Comparison of ENCODE assay signal across 8 cellular contexts in genomic region chr19:48249502-48250014, GRCh38. TPM values are rescaled to one million over a fixed set of nuclear protein-coding genes. Genes with fewer than 3 reads are reported as not detected.
DNase-seq lines count a peak whose midpoint lies in the region; ATAC-seq and TF ChIP-seq lines count a peak whose summit lies in the region.

No MANE protein-coding gene starts in this region.

- TF ChIP-seq CTCF in Loucy (conservative IDR thresholded peaks at IDR 0.05; ENCODE audit: low read length) (no peak), heart right ventricle (IDR thresholded peaks at IDR 0.05) (no peak), mammary epithelial cell (conservative IDR thresholded peaks at IDR 0.05 in 1 of 2, IDR thresholded peaks at IDR 0.05 in 1 of 2; ENCODE audit: extremely low read depth in 1 of 2, insufficient read depth in 1 of 2, low read depth in 1 of 2, low read length in 2 of 2) (no peak)

- in situ Hi-C loops in mammary epithelial cell (cut with MboI; ENCODE audit: low sequenced_read_pairs in 2 of 2), result loop anchor here in 1 of 2 donors (25.0 kb wide), 1 partner anchor 287 kb away; no protein-coding TSS in a partner anchor

- H3K9ac ChIP-seq in Loucy (ENCODE audit: low read depth, low read length, poor library complexity, severe bottlenecking), result peak overlapping the region; percentile 78
- H3K9ac ChIP-seq in mammary epithelial cell (ENCODE audit: insufficient read depth, low read length), result no peak overlapping the region

- WGBS in heart right ventricle, 2 donors, result 56 to 66% methylated on average over 13 of the region's 13 CpGs
- 84% methylated on average over 13 of the region's 13 CpGs for WGBS in mammary epithelial cell (ENCODE audit: low coverage, missing lambda C conversion rate)

- H2AFZ ChIP-seq in Loucy (ENCODE audit: low read length) (peak overlapping the region; percentile 81), mammary epithelial cell (ENCODE audit: low read depth, low read length) (no peak overlapping the region)

- no peaks in the 10 kb centered on the region for H3K9me2 ChIP-seq in Loucy (replicated peaks; ENCODE audit: low read depth, low read length)

- peak overlapping the region; percentile 71 for H3K4me2 ChIP-seq in Loucy (ENCODE audit: low read depth, low read length, poor library complexity, severe bottlenecking)
- no peak overlapping the region for H3K4me2 ChIP-seq in mammary epithelial cell (ENCODE audit: insufficient read depth, low read depth, low read length)

- H3K9me3 ChIP-seq in Loucy (ENCODE audit: insufficient read depth, low read depth, low read length), result no peaks in the 10 kb centered on the region
- H3K9me3 ChIP-seq in heart right ventricle, result no peaks in the 10 kb centered on the region
- H3K9me3 ChIP-seq in mammary epithelial cell (replicated peaks; ENCODE audit: insufficient read depth, low read length), result no peaks in the 10 kb centered on the region

- peaks cover 10% of the 10 kb centered on the region; the same call in 1 of the 2 replicates for H3K36me3 ChIP-seq in Loucy (ENCODE audit: insufficient read depth, low read length)
- H3K36me3 ChIP-seq in heart right ventricle, result peaks cover 0 to 46% (median 5%) of the 10 kb centered on the region in 9 donors
- H3K36me3 ChIP-seq in mammary epithelial cell (ENCODE audit: insufficient read depth, low read length), result no peaks in the 10 kb centered on the region

- peak; percentile 47 for DNase-seq in activated CD8-positive, alpha-beta memory T cell treated with anti-CD3 and anti-CD28 coated beads, Interleukin-2, amount 50 U/mL, for 24 hours (ENCODE audit: extremely low read depth)
- DNase-seq in heart right ventricle, result peak; percentile 42 to 77
- DNase-seq in stimulated activated CD4-positive, alpha-beta T cell treated with anti-CD3 and anti-CD28 coated beads, TNF-alpha, amount 100 ng/mL, for 24 hours (ENCODE audit: low read depth in 3 of 3), result peak; percentile 57 to 80 (median 64)
- DNase-seq in NCI-H2171 (lab: John Stamatoyannopoulos, UW), result no peak
- DNase-seq in mammary epithelial cell, result no peak

- CTCF ChIA-PET in mammary epithelial cell (lab: Charles Lee; ENCODE audit: low non-redundant PET), result no interaction called here

- H3K79me2 ChIP-seq in Loucy (ENCODE audit: insufficient read depth, low read length) (peaks cover 84% of the 10 kb centered on the region), mammary epithelial cell (ENCODE audit: insufficient read depth, low read length) (peaks cover 14% of the 10 kb centered on the region)

- no TSS peak for BruUV-seq in mammary epithelial cell (replicated peaks; lab: Mats Ljungman, UMichigan)

- H3K27me3 ChIP-seq in Loucy (ENCODE audit: insufficient read depth, low read length, poor library complexity, severe bottlenecking) (no peaks in the 10 kb centered on the region), heart right ventricle (no peaks in the 10 kb centered on the region), mammary epithelial cell (ENCODE audit: insufficient read depth, low read length) (no peaks in the 10 kb centered on the region)

- H3K27ac ChIP-seq in heart right ventricle, result peak overlapping the region; percentile 64 to 94 (median 80)
- no peak overlapping the region for H3K27ac ChIP-seq in mammary epithelial cell (ENCODE audit: insufficient read depth, low read depth, low read length)

- H4K20me1 ChIP-seq in Loucy (ENCODE audit: insufficient read depth, low read length, poor library complexity, severe bottlenecking), result peaks cover 17% of the 10 kb centered on the region
- no peaks in the 10 kb centered on the region for H4K20me1 ChIP-seq in mammary epithelial cell (ENCODE audit: insufficient read depth, low read length)

- peaks cover 20% of the 10 kb centered on the region; the same call in 1 of the 2 replicates for H3F3A ChIP-seq in Loucy (ENCODE audit: low read depth)

- peak; percentile 73 for TF ChIP-seq POLR2A in GM19193 (IDR thresholded peaks at IDR 0.05; ENCODE audit: extremely low read depth, insufficient read depth, insufficient read length)

- H3K4me1 ChIP-seq in Loucy (ENCODE audit: insufficient read depth, low read length, poor library complexity, severe bottlenecking), result peaks cover 68% of the 10 kb centered on the region
- peaks cover 4 to 84% (median 56%) of the 10 kb centered on the region in 9 donors for H3K4me1 ChIP-seq in heart right ventricle
- no peaks in the 10 kb centered on the region for H3K4me1 ChIP-seq in mammary epithelial cell (ENCODE audit: insufficient read depth, low read length)

- H3K4me3 ChIP-seq in Loucy (ENCODE audit: low read length, poor library complexity, severe bottlenecking), result peak overlapping the region; percentile 78
- peak overlapping the region; percentile 18 to 56 (median 44) for H3K4me3 ChIP-seq in heart right ventricle
- no peak overlapping the region for H3K4me3 ChIP-seq in mammary epithelial cell (replicated peaks in 1 of 3; ENCODE audit: insufficient read depth in 1 of 3, low read depth in 2 of 3, low read length in 3 of 3)

- ATAC-seq in heart right ventricle, result peak; percentile 81 to 97 (median 94)
- no peak for ATAC-seq in GM18519 (IDR thresholded peaks at IDR 0.05; ENCODE audit: low FRiP score, unreplicated experiment)

- intact Hi-C loops in heart right ventricle (cut with DNase I), result loop anchor here in 4 of 10 donors (5.0 to 10.0 kb wide), 4 partner anchors 37 to 145 kb away; no protein-coding TSS in a partner anchor
- intact Hi-C loops in mammary epithelial cell (cut with micrococcal nuclease), result no loop called here

- dilution Hi-C loops in mammary epithelial cell (cut with HindIII; ENCODE audit: low sequenced_read_pairs), result no loop called here

RNA-seq across cellular contexts. Expression of gene CARD8, which starts 6.2 kb away (rescaled TPM):
- total RNA-seq in heart right ventricle (10 to 100 TPM; 19.5 to 49.5 (median 29.4) TPM), mammary epithelial cell (10 to 100 TPM; 10.5 to 14.2 TPM)
- polyA plus RNA-seq in heart right ventricle (10 to 100 TPM; 18.9 to 44.2 TPM), mammary epithelial cell (8.5 TPM)
- polyA minus RNA-seq in mammary epithelial cell, result 26.7 TPM

RNA-seq across cellular contexts. Expression of gene ZNF114, which starts 20.3 kb away (rescaled TPM):
- under 1 TPM; 0.18 to 0.64 (median 0.33) TPM for total RNA-seq in heart right ventricle
- polyA plus RNA-seq in heart right ventricle, result under 1 TPM; 0.29 to 0.66 TPM
- total RNA-seq in mammary epithelial cell, result 10 to 100 TPM in 1 of 2 donors, 1 to 10 TPM in 1; 2.5 to 35.8 TPM
- 6.7 TPM for polyA plus RNA-seq in mammary epithelial cell
- polyA minus RNA-seq in mammary epithelial cell, result 23.4 TPM

Comparison
In these comparisons a context has a peak if more than half of its experiments do, and no peak if none do; other contexts are left out.
1. H3K4me3 ChIP-seq: peak in Loucy (single experiment) and heart right ventricle (10 of 10); none in mammary epithelial cell (0 of 3).
2. DNase-seq: peak in activated CD8-positive, alpha-beta memory T cell treated with anti-CD3 and anti-CD28 coated beads, Interleukin-2, amount 50 U/mL, for 24 hours (single experiment), heart right ventricle (2 of 2) and stimulated activated CD4-positive, alpha-beta T cell treated with anti-CD3 and anti-CD28 coated beads, TNF-alpha, amount 100 ng/mL, for 24 hours (3 of 3); none in NCI-H2171 (single experiment) and mammary epithelial cell (single experiment).